In the genomic region with DNA sequence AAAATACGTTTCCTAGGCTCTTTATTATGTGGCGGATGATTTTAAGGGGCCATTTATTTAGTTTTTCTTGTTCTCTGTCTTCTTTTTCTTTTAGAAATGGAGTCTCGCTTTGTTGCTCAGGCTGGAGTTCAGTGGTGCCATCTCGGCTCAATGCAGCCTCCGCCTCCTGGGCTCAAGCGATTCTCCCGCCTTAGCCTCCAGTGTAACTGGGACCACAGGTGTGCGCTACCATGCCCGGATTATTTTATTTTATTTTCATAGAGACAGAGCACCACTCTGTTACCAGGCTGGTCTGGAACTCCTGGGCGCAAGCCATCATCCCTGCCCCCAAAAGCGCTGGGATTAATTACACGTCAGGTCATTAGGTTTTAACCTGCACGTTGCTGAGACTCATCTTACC, we compare ENCODE assay signal across 8 cellular contexts. TPM values are rescaled to one million over a fixed set of nuclear protein-coding genes. Genes with fewer than 3 reads are reported as not detected.
A peak's percentile ranks its signal among the peaks of the same experiment; 100 is the strongest.
DNase-seq lines count a peak whose midpoint lies in the region; ATAC-seq and TF ChIP-seq lines count a peak whose summit lies in the region.

No MANE protein-coding gene starts in this region.

- no peak overlapping the region for H3K27ac ChIP-seq in iPS DF 6.9 (ENCODE audit: low read length)

- H3K27ac Mint-ChIP-seq in activated CD8-positive, alpha-beta T cell treated with anti-CD3 and anti-CD28 coated beads for 36 hours = peak overlapping the region; percentile 83
- peak overlapping the region; percentile 92 to 96 for H3K27ac Mint-ChIP-seq in stimulated activated naive CD8-positive, alpha-beta T cell treated with anti-CD3 and anti-CD28 coated beads, Interleukin-15, amount 100 ng/mL, for 72 hours

- no peak for ATAC-seq in activated CD8-positive, alpha-beta T cell treated with anti-CD3 and anti-CD28 coated beads for 36 hours
- no peak for ATAC-seq in stimulated activated naive CD8-positive, alpha-beta T cell treated with anti-CD3 and anti-CD28 coated beads, Interleukin-15, amount 100 ng/mL, for 72 hours
- no peak for ATAC-seq in HG03460 (IDR thresholded peaks at IDR 0.05; ENCODE audit: unreplicated experiment)

- peak overlapping the region; percentile 80 for H3K4me3 Mint-ChIP-seq in activated CD8-positive, alpha-beta T cell treated with anti-CD3 and anti-CD28 coated beads for 36 hours
- H3K4me3 Mint-ChIP-seq in stimulated activated naive CD8-positive, alpha-beta T cell treated with anti-CD3 and anti-CD28 coated beads, Interleukin-15, amount 100 ng/mL, for 72 hours = peak overlapping the region; percentile 95 to 97

- no peaks in the 10 kb centered on the region for H3K36me3 ChIP-seq in iPS DF 6.9 (ENCODE audit: control insufficient read depth, insufficient read depth, low read length)

- WGBS in iPS DF 6.9 (ENCODE audit: insufficient coverage, insufficient read length) = no CpG with 5 or more reads among the region's 13 CpGs

- DNase-seq in NCI-H1417 (lab: John Stamatoyannopoulos, UW) = peak in 2 of 3 experiments; percentile 55 to 75
- no peak for DNase-seq in NCI-H1417 treated with DMSO at 0.1 percent for 48 hours (lab: John Stamatoyannopoulos, UW)
- no peak for DNase-seq in activated CD8-positive, alpha-beta T cell treated with anti-CD3 and anti-CD28 coated beads for 36 hours
- no peak for DNase-seq in iPS DF 6.9 (ENCODE audit: low read depth, low spot score)
- no peak for DNase-seq in stimulated activated naive CD8-positive, alpha-beta T cell treated with anti-CD3 and anti-CD28 coated beads, Interleukin-15, amount 100 ng/mL, for 72 hours
- no peak for DNase-seq in activated CD4-positive, CD25-positive, alpha-beta regulatory T cell treated with anti-CD3 and anti-CD28 coated beads, Interleukin-2, amount 50 U/mL, for 72 hours
- no peak for DNase-seq in Ammon's horn (ENCODE audit: low spot score)

- peaks cover 21% of the 10 kb centered on the region for H3K36me3 Mint-ChIP-seq in activated CD8-positive, alpha-beta T cell treated with anti-CD3 and anti-CD28 coated beads for 36 hours (ENCODE audit: low read depth)

- TF ChIP-seq CTCF in activated CD8-positive, alpha-beta T cell treated with anti-CD3 and anti-CD28 coated beads for 36 hours (IDR thresholded peaks at IDR 0.05) = no peak

- peaks cover 22% of the 10 kb centered on the region for H3K4me1 Mint-ChIP-seq in activated CD8-positive, alpha-beta T cell treated with anti-CD3 and anti-CD28 coated beads for 36 hours (ENCODE audit: low read depth)
- peaks cover 38% of the 10 kb centered on the region for H3K4me1 Mint-ChIP-seq in stimulated activated naive CD8-positive, alpha-beta T cell treated with anti-CD3 and anti-CD28 coated beads, Interleukin-15, amount 100 ng/mL, for 72 hours

- CTCF ChIA-PET in activated CD8-positive, alpha-beta T cell treated with anti-CD3 and anti-CD28 coated beads for 36 hours (lab: Charles Lee) = interaction anchor here (2.5 kb wide), 1 partner anchor 25 kb away, joined by 7 read pairs; no protein-coding TSS in a partner anchor

- no peaks in the 10 kb centered on the region for H3K27me3 ChIP-seq in iPS DF 6.9 (ENCODE audit: control insufficient read depth, insufficient read depth, low read length)

- POLR2A ChIA-PET in activated CD8-positive, alpha-beta T cell treated with anti-CD3 and anti-CD28 coated beads for 36 hours (lab: Charles Lee) = interaction anchor here (1.1 to 1.2 kb wide), 2 partner anchors 10 to 78 kb away, joined by 3 to 5 read pairs; no protein-coding TSS in a partner anchor

- peaks cover 8% of the 10 kb centered on the region for H3K27me3 Mint-ChIP-seq in activated CD8-positive, alpha-beta T cell treated with anti-CD3 and anti-CD28 coated beads for 36 hours
- peaks cover 18% of the 10 kb centered on the region for H3K27me3 Mint-ChIP-seq in stimulated activated naive CD8-positive, alpha-beta T cell treated with anti-CD3 and anti-CD28 coated beads, Interleukin-15, amount 100 ng/mL, for 72 hours

- H3K9me3 Mint-ChIP-seq in activated CD8-positive, alpha-beta T cell treated with anti-CD3 and anti-CD28 coated beads for 36 hours = no peaks in the 10 kb centered on the region
- no peaks in the 10 kb centered on the region for H3K9me3 Mint-ChIP-seq in stimulated activated naive CD8-positive, alpha-beta T cell treated with anti-CD3 and anti-CD28 coated beads, Interleukin-15, amount 100 ng/mL, for 72 hours

- no peaks in the 10 kb centered on the region for H3K9me3 ChIP-seq in iPS DF 6.9 (ENCODE audit: control insufficient read depth, insufficient read depth, low read length)

- intact Hi-C loops in activated CD8-positive, alpha-beta T cell treated with anti-CD3 and anti-CD28 coated beads for 36 hours (cut with micrococcal nuclease) = no loop called here

- H3K4me3 ChIP-seq in iPS DF 6.9 (ENCODE audit: low read length) = peak overlapping the region; percentile 63

- H3K4me1 ChIP-seq in iPS DF 6.9 (ENCODE audit: control insufficient read depth, insufficient read depth, low read length) = no peaks in the 10 kb centered on the region

RNA-seq across cellular contexts. Expression of gene MTHFD1L, which starts 1.6 kb away (rescaled TPM):
- total RNA-seq in activated CD8-positive, alpha-beta T cell treated with anti-CD3 and anti-CD28 coated beads for 36 hours = 100 to 1,000 TPM; 155 to 158 TPM

Comparison
In these comparisons a context has a peak if more than half of its experiments do, and no peak if none do; other contexts are left out.
1. DNase-seq: peak in NCI-H1417 (2 of 3); none in NCI-H1417 treated with DMSO at 0.1 percent for 48 hours (single experiment), activated CD8-positive, alpha-beta T cell treated with anti-CD3 and anti-CD28 coated beads for 36 hours (single experiment), iPS DF 6.9 (single experiment), stimulated activated naive CD8-positive, alpha-beta T cell treated with anti-CD3 and anti-CD28 coated beads, Interleukin-15, amount 100 ng/mL, for 72 hours (0 of 2), activated CD4-positive, CD25-positive, alpha-beta regulatory T cell treated with anti-CD3 and anti-CD28 coated beads, Interleukin-2, amount 50 U/mL, for 72 hours (single experiment) and Ammon's horn (single experiment).